6 cellular contexts compared by ENCODE assay signal in the genomic region with DNA sequence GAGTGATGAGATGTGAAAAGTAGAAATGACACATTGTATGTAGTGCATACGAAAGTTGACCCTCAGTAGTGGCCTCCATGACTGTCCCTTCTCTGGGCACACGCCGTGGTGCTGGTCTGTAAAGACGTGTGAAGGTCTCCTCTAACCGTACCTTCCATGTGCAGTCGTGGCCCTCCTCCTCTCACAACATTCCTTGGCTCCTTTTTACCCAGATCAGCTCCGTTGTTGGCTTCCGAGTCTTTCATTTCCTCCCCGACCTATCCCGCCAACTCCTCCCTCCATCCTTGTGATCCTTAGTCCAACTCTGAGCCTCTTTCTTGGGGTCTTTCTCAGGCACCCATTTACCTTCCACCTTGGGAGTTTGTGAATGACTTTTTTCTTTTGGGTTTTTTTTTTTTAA.
"Had no signal": no experiment of that assay in that cellular context is flagged by ENCODE, and none has a peak within 500 bp of the region (broad histone marks: within the 10 kb centered on the region; RNA-seq: fewer than 3 reads in every experiment).

No MANE protein-coding gene starts in this region.

- H3K4me1 Mint-ChIP-seq: IgD-negative memory B cell had no signal

- H3K4me3 ChIP-seq: GM23338 had no signal

- H3K27ac Mint-ChIP-seq: GM23338, H9 had no signal

- H3K27ac ChIP-seq: HL-60 had no signal

- H3K9me3 Mint-ChIP-seq: GM23338, H9 had no signal

- DNase-seq: H9, HCEC 1CT, KBM-7 had no signal

- H3K4me3 Mint-ChIP-seq: GM23338, H9, IgD-negative memory B cell had no signal
